Comparison of ENCODE assay signal across 8 cellular contexts in the genomic region with DNA sequence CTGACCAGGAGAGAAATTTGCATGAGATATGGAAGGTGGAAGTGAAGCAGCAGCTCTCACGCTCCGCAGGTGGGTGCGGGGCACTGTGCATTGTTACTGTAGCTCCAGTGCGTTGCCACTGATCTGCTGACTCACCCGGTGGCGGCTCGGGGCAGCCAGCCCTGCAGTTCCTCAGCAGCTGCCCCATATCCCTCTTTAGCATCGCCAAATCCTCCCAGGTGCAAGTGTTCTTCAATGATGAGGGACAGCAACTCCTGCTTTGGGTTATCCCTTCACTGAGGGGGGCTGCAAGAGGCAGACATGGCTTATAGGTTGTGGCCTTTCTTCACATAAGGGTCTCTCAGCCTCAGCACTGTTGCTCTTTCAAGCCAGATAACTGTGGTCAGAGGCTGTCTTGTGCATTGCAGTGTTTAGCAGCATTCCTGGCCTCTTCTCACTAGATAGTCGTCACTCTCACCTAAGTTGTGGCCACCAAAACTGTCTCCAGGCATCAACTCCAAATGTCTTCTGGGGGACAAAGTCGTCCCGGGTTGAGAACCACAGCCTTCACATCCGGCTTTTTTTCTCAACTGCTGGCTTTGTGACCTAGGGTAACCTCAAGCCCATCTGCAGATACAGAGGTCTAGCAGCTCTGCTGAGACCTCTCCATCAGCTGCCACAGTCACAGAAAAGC.
DNase-seq lines count a peak whose midpoint lies in the region; ATAC-seq and TF ChIP-seq lines count a peak whose summit lies in the region.

No MANE protein-coding gene starts in this region.

- no peaks in the 10 kb centered on the region for H3K36me3 Mint-ChIP-seq in activated CD8-positive, alpha-beta memory T cell treated with anti-CD3 and anti-CD28 coated beads, Interleukin-2, amount 10 ng/mL, durations not matched to agents 7 days and 5 days

- no peaks in the 10 kb centered on the region for H3K27me3 ChIP-seq in cardiac muscle cell

- H3K27ac ChIP-seq in cardiac muscle cell = no peak overlapping the region

- H3K4me1 Mint-ChIP-seq in activated CD8-positive, alpha-beta memory T cell treated with anti-CD3 and anti-CD28 coated beads, Interleukin-2, amount 10 ng/mL, durations not matched to agents 7 days and 5 days = peaks cover 24% of the 10 kb centered on the region

- TF ChIP-seq CTCF in cardiac muscle cell (IDR thresholded peaks at IDR 0.05; ENCODE audit: low read depth, low read length) = no peak

- H3K9me3 ChIP-seq in cardiac muscle cell (ENCODE audit: low read depth) = no peaks in the 10 kb centered on the region

- no peaks in the 10 kb centered on the region for H3K36me3 ChIP-seq in cardiac muscle cell

- H3K27me3 Mint-ChIP-seq in activated CD8-positive, alpha-beta memory T cell treated with anti-CD3 and anti-CD28 coated beads, Interleukin-2, amount 10 ng/mL, durations not matched to agents 7 days and 5 days = peaks cover 15% of the 10 kb centered on the region

- DNase-seq in NCI-H510A treated with DMSO at 0.1 percent for 48 hours (lab: John Stamatoyannopoulos, UW) (peak; percentile 69), cardiac muscle cell (ENCODE audit: low read depth in 1 of 2, low spot score in 1 of 2) (peak; percentile 40 to 41), HCEC 1CT (no peak), cerebellum (ENCODE audit: low spot score) (no peak)
- DNase-seq in activated CD8-positive, alpha-beta memory T cell treated with anti-CD3 and anti-CD28 coated beads, Interleukin-2, amount 10 ng/mL, durations not matched to agents 7 days and 5 days = peak; percentile 84
- peak; percentile 66 for DNase-seq in stimulated activated CD4-positive, alpha-beta T cell treated with anti-CD3 and anti-CD28 coated beads, Interleukin-4, amount 100 ng/mL, for 24 hours

- CTCF ChIA-PET in activated CD8-positive, alpha-beta memory T cell treated with anti-CD3 and anti-CD28 coated beads, Interleukin-2, amount 10 ng/mL, durations not matched to agents 7 days and 5 days (lab: Charles Lee) = interaction anchor here (0.9 to 2.1 kb wide), 4 partner anchors 9 to 746 kb away, joined by 3 to 10 read pairs (median 4); no protein-coding TSS in a partner anchor

- no peaks in the 10 kb centered on the region for H3K9me3 Mint-ChIP-seq in activated CD8-positive, alpha-beta memory T cell treated with anti-CD3 and anti-CD28 coated beads, Interleukin-2, amount 10 ng/mL, durations not matched to agents 7 days and 5 days (ENCODE audit: low read depth)

- no peak overlapping the region for H3K4me3 ChIP-seq in cardiac muscle cell

- peak overlapping the region; percentile 66 for H3K27ac Mint-ChIP-seq in activated CD8-positive, alpha-beta memory T cell treated with anti-CD3 and anti-CD28 coated beads, Interleukin-2, amount 10 ng/mL, durations not matched to agents 7 days and 5 days

- ATAC-seq in GM18909 (IDR thresholded peaks at IDR 0.05; ENCODE audit: poor library complexity, unreplicated experiment) = peak; percentile 91
- ATAC-seq in HG02973 (IDR thresholded peaks at IDR 0.05; ENCODE audit: unreplicated experiment) = peak; percentile 83
- peak; percentile 90 for ATAC-seq in activated CD8-positive, alpha-beta memory T cell treated with anti-CD3 and anti-CD28 coated beads, Interleukin-2, amount 10 ng/mL, durations not matched to agents 7 days and 5 days

- H3K4me3 Mint-ChIP-seq in activated CD8-positive, alpha-beta memory T cell treated with anti-CD3 and anti-CD28 coated beads, Interleukin-2, amount 10 ng/mL, durations not matched to agents 7 days and 5 days = peak overlapping the region; percentile 25

- H3K4me1 ChIP-seq in cardiac muscle cell (ENCODE audit: low read depth) = no peaks in the 10 kb centered on the region

Comparison
In these comparisons a context has a peak if more than half of its experiments do, and no peak if none do; other contexts are left out.
1. DNase-seq: peak in NCI-H510A treated with DMSO at 0.1 percent for 48 hours (single experiment), activated CD8-positive, alpha-beta memory T cell treated with anti-CD3 and anti-CD28 coated beads, Interleukin-2, amount 10 ng/mL, durations not matched to agents 7 days and 5 days (single experiment), cardiac muscle cell (2 of 2) and stimulated activated CD4-positive, alpha-beta T cell treated with anti-CD3 and anti-CD28 coated beads, Interleukin-4, amount 100 ng/mL, for 24 hours (single experiment); none in HCEC 1CT (single experiment) and cerebellum (single experiment).
2. Peak in every context shown above with its lines, with median percentiles within 50 percentile points of each other: ATAC-seq.